9 cellular contexts compared by ENCODE assay signal in the genomic region with DNA sequence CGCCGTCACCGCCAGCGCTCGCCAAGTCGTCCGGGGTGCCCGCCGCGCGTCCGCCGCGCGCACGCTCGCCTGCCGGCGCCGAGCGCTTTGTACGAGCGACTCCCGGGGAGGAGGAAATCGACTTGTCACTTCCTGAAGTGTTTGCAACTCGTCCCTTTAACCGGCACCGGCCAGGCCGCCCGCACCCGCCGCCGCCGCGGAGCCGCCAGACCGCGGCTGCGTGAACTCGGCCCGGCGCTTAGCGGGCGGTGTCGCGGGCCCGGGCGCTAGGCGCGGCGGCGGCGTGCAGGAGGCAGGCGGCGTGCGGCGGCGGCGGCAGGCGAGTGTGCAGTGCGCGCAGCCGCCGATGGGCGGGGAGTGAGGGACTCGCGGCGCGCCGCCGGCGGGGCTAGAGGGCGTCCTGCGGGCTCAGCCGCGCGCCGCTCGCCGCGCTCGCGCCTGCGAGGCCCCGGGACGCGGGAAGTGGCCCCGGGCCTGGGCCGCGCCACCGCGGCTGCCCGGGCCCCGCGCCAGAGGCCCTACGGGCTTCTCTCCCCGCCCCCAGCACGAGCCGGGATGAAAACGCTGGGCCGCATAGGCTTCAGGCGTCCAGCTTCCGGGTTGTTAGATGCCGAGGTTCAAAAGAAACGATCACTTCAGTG. TPM values are rescaled to one million over a fixed set of nuclear protein-coding genes. Genes with fewer than 3 reads are reported as not detected.
DNase-seq lines count a peak whose midpoint lies in the region; ATAC-seq, FAIRE-seq and TF ChIP-seq lines count a peak whose summit lies in the region.
"Had no signal": no experiment of that assay in that cellular context is flagged by ENCODE, and none has a peak within 500 bp of the region (broad histone marks: within the 10 kb centered on the region; RNA-seq: fewer than 3 reads in every experiment).

TSS of gene FAM53B (minus strand) at position 332 of the 641 bp plus-strand sequence. CDS start 37,665 bp downstream, outside the sequence.

- TF ChIP-seq POLR2A in endothelial cell of umbilical vein (IDR thresholded peaks at IDR 0.05; ENCODE audit: low read depth, low read length): peak; percentile 7

- ATAC-seq in GM19035 (IDR thresholded peaks at IDR 0.05; ENCODE audit: unreplicated experiment) (peak; percentile 71), HG03196 (IDR thresholded peaks at IDR 0.05; ENCODE audit: unreplicated experiment) (peak; percentile 55)

- H3K4me3 ChIP-seq in BJ (ENCODE audit: low read depth, low read length) (peak within 1 kb of the TSS; percentile 56), NT2/D1 (ENCODE audit: insufficient read length, low read depth) (peak within 1 kb of the TSS; percentile 52), endothelial cell of umbilical vein (replicated peaks in 1 of 3; ENCODE audit: insufficient read depth in 1 of 3, low read depth in 1 of 3, low read length in 3 of 3) (peak within 1 kb of the TSS; percentile 74 to 93 (median 82))

- FAIRE-seq in endothelial cell of umbilical vein (lab: Jason Lieb, UNC): no peak
- FAIRE-seq: TTC549 had no signal

- H3K4me1 ChIP-seq in NT2/D1 (ENCODE audit: insufficient read depth, insufficient read length) (peaks cover 2% of the 10 kb centered on the region), endothelial cell of umbilical vein (ENCODE audit: control insufficient read depth, extremely low read depth, insufficient read depth, low read length) (peaks cover 39% of the 10 kb centered on the region)

- 0 out of 2 replicates have a peak, but pooled peaks cover 2% of the 10 kb centered on the region for H3K36me3 ChIP-seq in BJ (ENCODE audit: control insufficient read depth, insufficient read depth, low read length)
- H3K36me3 ChIP-seq in NT2/D1 (ENCODE audit: insufficient read depth, insufficient read length, low read length): peaks cover 7% of the 10 kb centered on the region
- no peaks in the 10 kb centered on the region for H3K36me3 ChIP-seq in endothelial cell of umbilical vein (ENCODE audit: control insufficient read depth in 2 of 2, extremely low read depth in 1 of 2, insufficient read depth in 2 of 2, low read length in 2 of 2)

- dilution Hi-C loops in endothelial cell of umbilical vein (cut with MboI; ENCODE audit: extremely low pct_ligation_motif_present, low sequenced_read_pairs): no loop called here

- no peaks in the 10 kb centered on the region for H4K20me1 ChIP-seq in endothelial cell of umbilical vein (replicated peaks; ENCODE audit: control insufficient read depth, extremely low read depth, insufficient read depth, low read length)

- H3K27me3 ChIP-seq in BJ (ENCODE audit: control insufficient read depth, insufficient read depth, low read length) (no peaks in the 10 kb centered on the region), NT2/D1 (ENCODE audit: insufficient read depth, insufficient read length) (no peaks in the 10 kb centered on the region), endothelial cell of umbilical vein (ENCODE audit: control insufficient read depth in 2 of 2, insufficient read depth in 2 of 2, low read length in 2 of 2) (no peaks in the 10 kb centered on the region)

- no peaks in the 10 kb centered on the region for H3K9me3 ChIP-seq in NT2/D1 (ENCODE audit: insufficient read depth, low read length)
- no peaks in the 10 kb centered on the region for H3K9me3 ChIP-seq in endothelial cell of umbilical vein (replicated peaks; ENCODE audit: control insufficient read depth, insufficient read depth, low read length)

- H3K27ac ChIP-seq in endothelial cell of umbilical vein (ENCODE audit: insufficient read depth, low read depth, low read length): peak within 1 kb of the TSS; percentile 68

- no TSS peak for BruUV-seq in endothelial cell of umbilical vein (replicated peaks; lab: Mats Ljungman, UMichigan)

- H3K9me1 ChIP-seq in endothelial cell of umbilical vein (replicated peaks; ENCODE audit: control insufficient read depth, extremely low read depth, insufficient read depth, low read length): no peaks in the 10 kb centered on the region

- POLR2A ChIA-PET in BJ (lab: Charles Lee): no interaction called here
- POLR2A ChIA-PET in endothelial cell of umbilical vein (lab: Charles Lee): interaction anchor here (0.5 kb wide), 1 partner anchor 86 kb away, joined by 3 read pairs; no protein-coding TSS in a partner anchor

- peak within 1 kb of the TSS; percentile 80 for H3K9ac ChIP-seq in NT2/D1 (ENCODE audit: insufficient read length, low read depth)
- peak within 1 kb of the TSS; percentile 72 for H3K9ac ChIP-seq in endothelial cell of umbilical vein (replicated peaks; ENCODE audit: extremely low read depth, insufficient read depth, low read length)

- H3K4me2 ChIP-seq in endothelial cell of umbilical vein (ENCODE audit: insufficient read depth, low read length): peak within 1 kb of the TSS; percentile 76

- DNase-seq in BJ (ENCODE audit: low read depth) (no peak), NT2/D1 (ENCODE audit: low read depth, low spot score) (no peak), endothelial cell of umbilical vein (ENCODE audit: low read depth, low spot score) (peak; percentile 62), midbrain (lab: John Stamatoyannopoulos, UW) (peak; percentile 85)
- DNase-seq in activated CD8-positive, alpha-beta memory T cell treated with anti-CD3 and anti-CD28 coated beads, Interleukin-2, amount 50 U/mL, for 48 hours: peak; percentile 86
- DNase-seq in stimulated activated CD8-positive, alpha-beta memory T cell treated with anti-CD3 and anti-CD28 coated beads, Interleukin-15, amount 100 ng/mL, for 48 hours (ENCODE audit: low read depth in 2 of 2): peak; percentile 69 to 72

- no peak for TF ChIP-seq CTCF in BJ (IDR thresholded peaks at IDR 0.05; ENCODE audit: insufficient read depth, low read depth, low read length)
- no peak for TF ChIP-seq CTCF in endothelial cell of umbilical vein (IDR thresholded peaks at IDR 0.05; ENCODE audit: extremely low read depth in 1 of 2, insufficient read depth in 1 of 2, low read depth in 1 of 2, low read length in 2 of 2)

- H2AFZ ChIP-seq in endothelial cell of umbilical vein (ENCODE audit: low read depth, low read length): peak within 1 kb of the TSS; percentile 77

- H3K79me2 ChIP-seq in endothelial cell of umbilical vein (ENCODE audit: control insufficient read depth, insufficient read depth, low read length): peaks cover 14% of the 10 kb centered on the region

- CTCF ChIA-PET in BJ (lab: Yijun Ruan, JAX): interaction anchor here (0.9 to 6.2 kb wide), 6 partner anchors 11 to 214 kb away, joined by 3 to 53 read pairs (median 10); no protein-coding TSS in a partner anchor
- CTCF ChIA-PET in endothelial cell of umbilical vein (lab: Charles Lee): interaction anchor here (2.0 to 6.8 kb wide), 5 partner anchors 26 to 213 kb away, joined by 5 to 218 read pairs (median 32); no protein-coding TSS in a partner anchor

- intact Hi-C loops in endothelial cell of umbilical vein (cut with micrococcal nuclease): loop anchor here (1.0 to 5.0 kb wide), 4 partner anchors 47 to 327 kb away; partner anchors contain the start of genes EEF1AKMT2 and OAT

TF ChIP-seq in endothelial cell of umbilical vein, 7 proteins besides CTCF, POLR2A, EP300 and RAD21:
- no peak for TF ChIP-seq JUN (IDR thresholded peaks at IDR 0.05; ENCODE audit: borderline replicate concordance, insufficient read depth, insufficient read length, low read depth)
- TF ChIP-seq FOS (IDR thresholded peaks at IDR 0.05; ENCODE audit: borderline replicate concordance, insufficient read depth, low read length): no peak
- no peak for TF ChIP-seq MAX (IDR thresholded peaks at IDR 0.05; ENCODE audit: insufficient read depth, insufficient read length)
- TF ChIP-seq GATA2 (IDR thresholded peaks at IDR 0.05; ENCODE audit: insufficient read depth, insufficient read length, low read depth, low read length): no peak
- no peak for TF ChIP-seq EZH2 (IDR thresholded peaks at IDR 0.05; ENCODE audit: borderline replicate concordance, low read depth, low read length, severe bottlenecking)
- TF ChIP-seq POLR2AphosphoS5 (IDR thresholded peaks at IDR 0.05; ENCODE audit: insufficient read depth, low read depth, low read length): no peak
- TF ChIP-seq MYC (IDR thresholded peaks at IDR 0.05; ENCODE audit: low read depth, low read length): no peak

RNA-seq across cellular contexts. Expression of gene FAM53B, which starts in this region (rescaled TPM):
- 3.1 and 3.9 TPM in 2 replicates for polyA plus RNA-seq in BJ (2011; rRNA removed)
- 12.5 and 15.4 TPM in 2 replicates for polyA minus RNA-seq in BJ (2011; rRNA and poly(A)+ RNA removed)
- 17.2 and 21.1 TPM in 2 replicates for total RNA-seq in endothelial cell of umbilical vein
- 8.2 and 8.5 TPM in 2 replicates for polyA plus RNA-seq in endothelial cell of umbilical vein
- polyA plus RNA-seq in endothelial cell of umbilical vein (2011; cell fraction: cytosol; rRNA removed): 6.5 and 7.7 TPM in 2 replicates
- 12.1 and 13.0 TPM in 2 replicates for polyA plus RNA-seq in endothelial cell of umbilical vein (2011; cell fraction: nucleus; rRNA removed)
- polyA plus RNA-seq in endothelial cell of umbilical vein (2012): 10.3 and 12.2 TPM in 2 replicates
- polyA minus RNA-seq in endothelial cell of umbilical vein: 13.2 and 20.2 TPM in 2 replicates
- polyA minus RNA-seq in endothelial cell of umbilical vein (2011; cell fraction: cytosol; rRNA and poly(A)+ RNA removed): 14.0 TPM
- 13.3 and 15.2 TPM in 2 replicates for polyA minus RNA-seq in endothelial cell of umbilical vein (2011; cell fraction: nucleus; rRNA and poly(A)+ RNA removed)

Comparison
In these comparisons a context has a peak if more than half of its experiments do, and no peak if none do; other contexts are left out.
1. DNase-seq: peak in activated CD8-positive, alpha-beta memory T cell treated with anti-CD3 and anti-CD28 coated beads, Interleukin-2, amount 50 U/mL, for 48 hours (single experiment), endothelial cell of umbilical vein (single experiment), midbrain (single experiment) and stimulated activated CD8-positive, alpha-beta memory T cell treated with anti-CD3 and anti-CD28 coated beads, Interleukin-15, amount 100 ng/mL, for 48 hours (2 of 2); none in BJ (single experiment) and NT2/D1 (single experiment).
2. Peak in every context shown above with its lines, with median percentiles within 50 percentile points of each other: H3K4me3 ChIP-seq.